In genomic region chr5:107570805-107571531, GRCh38 we compare ENCODE assay signal across 8 cellular contexts.
A peak's percentile ranks its signal among the peaks of the same experiment; 100 is the strongest.
DNase-seq lines count a peak whose midpoint lies in the region; ATAC-seq and TF ChIP-seq lines count a peak whose summit lies in the region.

No MANE protein-coding gene starts in this region.

- H3K27ac ChIP-seq in SK-N-MC = no peak overlapping the region

- peak overlapping the region; percentile 65 for H3K4me3 Mint-ChIP-seq in Calu3 (ENCODE audit: low read depth, unreplicated experiment)
- peak overlapping the region; percentile 56 to 77 (median 63) for H3K4me3 Mint-ChIP-seq in nephron

- H3K27ac Mint-ChIP-seq in Calu3 (ENCODE audit: unreplicated experiment) (peak overlapping the region; percentile 88), nephron (peak overlapping the region; percentile 87 to 93 (median 89))

- TF ChIP-seq CTCF in Calu3 (IDR thresholded peaks at IDR 0.05; ENCODE audit: unreplicated experiment) (no peak), nephron (IDR thresholded peaks at IDR 0.05; ENCODE audit: unreplicated experiment in 3 of 3) (no peak)

- H3K4me1 ChIP-seq in endocrine pancreas (ENCODE audit: control insufficient read depth, insufficient read depth, low read length) = peaks cover 11% of the 10 kb centered on the region

- H3K36me3 ChIP-seq in SK-N-MC (ENCODE audit: insufficient read depth, low read length) = no peaks in the 10 kb centered on the region
- H3K36me3 ChIP-seq in endocrine pancreas (ENCODE audit: control insufficient read depth, insufficient read depth, low read length) = no peaks in the 10 kb centered on the region

- intact Hi-C loops in Calu3 (cut with micrococcal nuclease; ENCODE audit: unreplicated experiment) = loop anchor here (1.0 to 10.0 kb wide), 6 partner anchors 14 to 466 kb away; no protein-coding TSS in a partner anchor

- no TSS peak for BruUV-seq in Calu3 (replicated peaks; lab: Mats Ljungman, UMichigan)

- H3K27me3 Mint-ChIP-seq in Calu3 (ENCODE audit: unreplicated experiment) (no peaks in the 10 kb centered on the region), nephron (ENCODE audit: low read depth) (no peaks in the 10 kb centered on the region)

- peak; percentile 78 for ATAC-seq in GM19324 (IDR thresholded peaks at IDR 0.05; ENCODE audit: low FRiP score, unreplicated experiment)
- ATAC-seq in HG03196 (IDR thresholded peaks at IDR 0.05; ENCODE audit: unreplicated experiment) = peak; percentile 90

- peak; percentile 65 for DNase-seq in Calu3
- DNase-seq in SK-N-MC (ENCODE audit: low read depth, low spot score) = no peak
- no peak for DNase-seq in KBM-7
- no peak for DNase-seq in midbrain (lab: John Stamatoyannopoulos, UW)

- H3K4me3 ChIP-seq in SK-N-MC = 0 out of 2 replicates have a peak overlapping the region, but pooled peaks have one; percentile 76
- peak overlapping the region; percentile 87 for H3K4me3 ChIP-seq in endocrine pancreas (ENCODE audit: control insufficient read depth, insufficient read depth, low read length)

- H3K9me3 ChIP-seq in SK-N-MC (ENCODE audit: low read depth, low read length) (no peaks in the 10 kb centered on the region), endocrine pancreas (ENCODE audit: control insufficient read depth, low read length) (no peaks in the 10 kb centered on the region)

- CTCF ChIA-PET in Calu3 (lab: Charles Lee) = interaction anchor here (0.9 to 3.4 kb wide), 12 partner anchors 8 to 183 kb away, joined by 3 to 31 read pairs (median 12); no protein-coding TSS in a partner anchor

- H3K4me1 Mint-ChIP-seq in Calu3 (ENCODE audit: low read depth, unreplicated experiment) (peaks cover 87% of the 10 kb centered on the region), nephron (peaks cover 76% of the 10 kb centered on the region)

- H3K27me3 ChIP-seq in endocrine pancreas (ENCODE audit: control insufficient read depth, insufficient read depth, low read length) = no peaks in the 10 kb centered on the region

- H3K36me3 Mint-ChIP-seq in Calu3 (ENCODE audit: insufficient read depth, unreplicated experiment) = peaks cover 35% of the 10 kb centered on the region
- H3K36me3 Mint-ChIP-seq in nephron (ENCODE audit: low read depth) = no peaks in the 10 kb centered on the region

- peak overlapping the region; percentile 38 for H3K9ac ChIP-seq in SK-N-MC (ENCODE audit: insufficient read length)
- H3K9ac ChIP-seq in endocrine pancreas (ENCODE audit: control insufficient read depth, insufficient read depth, low read length) = peak overlapping the region; percentile 43

- H3K9me3 Mint-ChIP-seq in Calu3 (ENCODE audit: low read depth, unreplicated experiment) (no peaks in the 10 kb centered on the region), nephron (no peaks in the 10 kb centered on the region)

- in situ Hi-C loops in KBM-7 (cut with MboI; ENCODE audit: low pct_unique_long_range_greater_than_20kb, low sequenced_read_pairs) = no loop called here
